2 cellular contexts compared by ENCODE assay signal in genomic region chr2:215430528-215431187, GRCh38.
TF ChIP-seq lines count a peak whose summit lies in the region.

No MANE protein-coding gene starts in this region.

TF ChIP-seq in HepG2, 621 proteins besides CTCF, POLR2A, EP300 and RAD21 (continues in another document):
- TF ChIP-seq NFIC (IDR thresholded peaks at IDR 0.05; ENCODE audit: low read length) (0 out of 2 replicates have a peak, but pooled peaks have one; percentile 9), AGO2 (optimal IDR thresholded peaks at IDR 0.05; ENCODE audit: low read depth, low read length) (peak; percentile 46), SAP130 (CRISPR knock-in tag; IDR thresholded peaks at IDR 0.05; ENCODE audit: low read depth) (0 out of 2 replicates have a peak, but pooled peaks have one; percentile 19), MAX (IDR thresholded peaks at IDR 0.05) (no peak), ZNF431 (CRISPR knock-in tag; IDR thresholded peaks at IDR 0.05; ENCODE audit: borderline replicate concordance, low read depth) (peak; percentile 33; the same call in 1 of the 2 replicates), BCL6 (CRISPR knock-in tag; IDR thresholded peaks at IDR 0.05) (peak; percentile 33; the same call in 1 of the 2 replicates), MBD4 (IDR thresholded peaks at IDR 0.05; ENCODE audit: borderline replicate concordance, low read length) (0 out of 2 replicates have a peak, but pooled peaks have one; percentile 17), SOX13 (IDR thresholded peaks at IDR 0.05) (no peak), SOX13 (CRISPR knock-in tag; conservative IDR thresholded peaks at IDR 0.05 in 1 of 2, IDR thresholded peaks at IDR 0.05 in 1 of 2) (peak in 1 of 2 experiments; percentile 15; a peak in 1 of 4 replicates), SP4 (CRISPR knock-in tag; IDR thresholded peaks at IDR 0.05) (no peak), BRCA1 (CRISPR knock-in tag; IDR thresholded peaks at IDR 0.05) (0 out of 2 replicates have a peak, but pooled peaks have one; percentile 36), SRSF4 (IDR thresholded peaks at IDR 0.05; ENCODE audit: low read depth, low read length, poor library complexity, severe bottlenecking) (peak; percentile 24), STAT6 (CRISPR knock-in tag; IDR thresholded peaks at IDR 0.05; ENCODE audit: borderline replicate concordance) (0 out of 2 replicates have a peak, but pooled peaks have one; percentile 31), POLR2AphosphoS5 (IDR thresholded peaks at IDR 0.05; ENCODE audit: low read depth, low read length) (peak; percentile 49; the same call in 1 of the 2 replicates), SMYD3 (CRISPR knock-in tag; IDR thresholded peaks at IDR 0.05) (0 out of 2 replicates have a peak, but pooled peaks have one; percentile 38), PPARG (CRISPR knock-in tag; conservative IDR thresholded peaks at IDR 0.05) (no peak), RBFOX2 (IDR thresholded peaks at IDR 0.05; ENCODE audit: low read depth, low read length) (peak; percentile 86), TOPORS (CRISPR knock-in tag; IDR thresholded peaks at IDR 0.05) (peak; percentile 30; the same call in 1 of the 2 replicates), ZNF577 (CRISPR knock-in tag; IDR thresholded peaks at IDR 0.05; ENCODE audit: borderline replicate concordance, low read depth) (no peak), ZC3H4 (CRISPR knock-in tag; IDR thresholded peaks at IDR 0.05; ENCODE audit: borderline replicate concordance) (0 out of 2 replicates have a peak, but pooled peaks have one; percentile 23), TARDBP (CRISPR knock-in tag; IDR thresholded peaks at IDR 0.05) (0 out of 2 replicates have a peak, but pooled peaks have one; percentile 28)
- TF ChIP-seq, protein P1, sequence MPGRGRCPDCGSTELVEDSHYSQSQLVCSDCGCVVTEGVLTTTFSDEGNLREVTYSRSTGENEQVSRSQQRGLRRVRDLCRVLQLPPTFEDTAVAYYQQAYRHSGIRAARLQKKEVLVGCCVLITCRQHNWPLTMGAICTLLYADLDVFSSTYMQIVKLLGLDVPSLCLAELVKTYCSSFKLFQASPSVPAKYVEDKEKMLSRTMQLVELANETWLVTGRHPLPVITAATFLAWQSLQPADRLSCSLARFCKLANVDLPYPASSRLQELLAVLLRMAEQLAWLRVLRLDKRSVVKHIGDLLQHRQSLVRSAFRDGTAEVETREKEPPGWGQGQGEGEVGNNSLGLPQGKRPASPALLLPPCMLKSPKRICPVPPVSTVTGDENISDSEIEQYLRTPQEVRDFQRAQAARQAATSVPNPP (CRISPR knock-in tag; IDR thresholded peaks at IDR 0.05): peak; percentile 85
- TF ChIP-seq, protein P2, sequence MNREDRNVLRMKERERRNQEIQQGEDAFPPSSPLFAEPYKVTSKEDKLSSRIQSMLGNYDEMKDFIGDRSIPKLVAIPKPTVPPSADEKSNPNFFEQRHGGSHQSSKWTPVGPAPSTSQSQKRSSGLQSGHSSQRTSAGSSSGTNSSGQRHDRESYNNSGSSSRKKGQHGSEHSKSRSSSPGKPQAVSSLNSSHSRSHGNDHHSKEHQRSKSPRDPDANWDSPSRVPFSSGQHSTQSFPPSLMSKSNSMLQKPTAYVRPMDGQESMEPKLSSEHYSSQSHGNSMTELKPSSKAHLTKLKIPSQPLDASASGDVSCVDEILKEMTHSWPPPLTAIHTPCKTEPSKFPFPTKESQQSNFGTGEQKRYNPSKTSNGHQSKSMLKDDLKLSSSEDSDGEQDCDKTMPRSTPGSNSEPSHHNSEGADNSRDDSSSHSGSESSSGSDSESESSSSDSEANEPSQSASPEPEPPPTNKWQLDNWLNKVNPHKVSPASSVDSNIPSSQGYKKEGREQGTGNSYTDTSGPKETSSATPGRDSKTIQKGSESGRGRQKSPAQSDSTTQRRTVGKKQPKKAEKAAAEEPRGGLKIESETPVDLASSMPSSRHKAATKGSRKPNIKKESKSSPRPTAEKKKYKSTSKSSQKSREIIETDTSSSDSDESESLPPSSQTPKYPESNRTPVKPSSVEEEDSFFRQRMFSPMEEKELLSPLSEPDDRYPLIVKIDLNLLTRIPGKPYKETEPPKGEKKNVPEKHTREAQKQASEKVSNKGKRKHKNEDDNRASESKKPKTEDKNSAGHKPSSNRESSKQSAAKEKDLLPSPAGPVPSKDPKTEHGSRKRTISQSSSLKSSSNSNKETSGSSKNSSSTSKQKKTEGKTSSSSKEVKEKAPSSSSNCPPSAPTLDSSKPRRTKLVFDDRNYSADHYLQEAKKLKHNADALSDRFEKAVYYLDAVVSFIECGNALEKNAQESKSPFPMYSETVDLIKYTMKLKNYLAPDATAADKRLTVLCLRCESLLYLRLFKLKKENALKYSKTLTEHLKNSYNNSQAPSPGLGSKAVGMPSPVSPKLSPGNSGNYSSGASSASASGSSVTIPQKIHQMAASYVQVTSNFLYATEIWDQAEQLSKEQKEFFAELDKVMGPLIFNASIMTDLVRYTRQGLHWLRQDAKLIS (CRISPR knock-in tag; IDR thresholded peaks at IDR 0.05): peak; percentile 78

TF ChIP-seq in GM23338, 12 proteins besides CTCF, POLR2A, EP300 and RAD21:
- TF ChIP-seq EZH2 (IDR thresholded peaks at IDR 0.05; ENCODE audit: low read depth, unreplicated experiment) (no peak), POLR2AphosphoS5 (IDR thresholded peaks at IDR 0.05; ENCODE audit: low read depth) (no peak), CREB1 (CRISPR knock-in tag; IDR thresholded peaks at IDR 0.05; ENCODE audit: low read depth) (no peak), REST (IDR thresholded peaks at IDR 0.05; ENCODE audit: unreplicated experiment) (no peak), ZNF462 (CRISPR knock-in tag; IDR thresholded peaks at IDR 0.05) (no peak), ZNF331 (CRISPR knock-in tag; IDR thresholded peaks at IDR 0.05; ENCODE audit: low read depth) (no peak), JUNB (IDR thresholded peaks at IDR 0.05; ENCODE audit: unreplicated experiment) (no peak)
- TF ChIP-seq, protein P3, sequence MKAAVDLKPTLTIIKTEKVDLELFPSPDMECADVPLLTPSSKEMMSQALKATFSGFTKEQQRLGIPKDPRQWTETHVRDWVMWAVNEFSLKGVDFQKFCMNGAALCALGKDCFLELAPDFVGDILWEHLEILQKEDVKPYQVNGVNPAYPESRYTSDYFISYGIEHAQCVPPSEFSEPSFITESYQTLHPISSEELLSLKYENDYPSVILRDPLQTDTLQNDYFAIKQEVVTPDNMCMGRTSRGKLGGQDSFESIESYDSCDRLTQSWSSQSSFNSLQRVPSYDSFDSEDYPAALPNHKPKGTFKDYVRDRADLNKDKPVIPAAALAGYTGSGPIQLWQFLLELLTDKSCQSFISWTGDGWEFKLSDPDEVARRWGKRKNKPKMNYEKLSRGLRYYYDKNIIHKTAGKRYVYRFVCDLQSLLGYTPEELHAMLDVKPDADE (IDR thresholded peaks at IDR 0.05): no peak
